Comparison of ENCODE assay signal across 26 cellular contexts in genomic region chr9:101062686-101063085, GRCh38. TPM values are rescaled to one million over a fixed set of nuclear protein-coding genes. Genes with fewer than 3 reads are reported as not detected.
"Had no signal": no experiment of that assay in that cellular context is flagged by ENCODE, and none has a peak within 500 bp of the region (broad histone marks: within the 10 kb centered on the region; RNA-seq: fewer than 3 reads in every experiment).

No MANE protein-coding gene starts in this region.

- H3K4me1 ChIP-seq: lower lobe of right lung, right atrium auricular region, stomach, testis, thyroid gland, transverse colon, upper lobe of left lung, vagina had no signal

- H3K27ac ChIP-seq: lower lobe of right lung, ovary, right atrium auricular region, skin epidermis, stomach, testis, thyroid gland, transverse colon, upper lobe of left lung, vagina had no signal

- H3K36me3 Mint-ChIP-seq: naive thymus-derived CD8-positive, alpha-beta T cell; stimulated activated naive B cell treated with anti-CD40 and anti-IgM and Interleukin-4, amounts not matched to agents 10 μg/mL and 1 μg/mL and 100 μg/mL, for 72 hours had no signal

- H3K36me3 ChIP-seq: lower lobe of right lung, ovary, right atrium auricular region, stomach, thyroid gland, transverse colon, upper lobe of left lung, vagina had no signal

- H3K4me1 Mint-ChIP-seq: naive thymus-derived CD8-positive, alpha-beta T cell; nephron progenitor cell; stimulated activated naive B cell treated with anti-CD40 and anti-IgM and Interleukin-4, amounts not matched to agents 10 μg/mL and 1 μg/mL and 100 μg/mL, for 72 hours had no signal

- H3K4me3 ChIP-seq: lower lobe of right lung, ovary, right atrium auricular region, skin epidermis, stomach, testis, thyroid gland, transverse colon, upper lobe of left lung, vagina had no signal

- ATAC-seq: left ventricle myocardium superior; naive thymus-derived CD8-positive, alpha-beta T cell; sciatic nerve; stimulated activated naive B cell treated with anti-CD40 and anti-IgM and Interleukin-4, amounts not matched to agents 10 μg/mL and 1 μg/mL and 100 μg/mL, for 72 hours; stimulated activated naive CD8-positive, alpha-beta T cell treated with anti-CD3 and anti-CD28 coated beads, Interleukin-15, Interleukin-2, amounts not matched to agents 100 U/mL and 50 U/mL, for 24 hours had no signal

- DNase-seq: islet precursor cell; left ventricle myocardium superior; lower lobe of right lung; mammary epithelial cell; mesenchymal stem cell; naive thymus-derived CD8-positive, alpha-beta T cell; nephron progenitor cell; ovary; stimulated activated CD4-positive, alpha-beta T cell treated with anti-CD3 and anti-CD28 coated beads, Interleukin-12 subunit alpha, Interleukin-12 subunit beta, amount 100 ng/mL, for 4 hours; stimulated activated CD4-positive, alpha-beta T cell treated with anti-CD3 and anti-CD28 coated beads, Interleukin-15, amount 100 ng/mL, for 24 hours; stimulated activated CD4-positive, alpha-beta T cell treated with anti-CD3 and anti-CD28 coated beads, Interleukin-2, amount 100 ng/mL, for 24 hours; stimulated activated CD4-positive, alpha-beta T cell treated with anti-CD3 and anti-CD28 coated beads, Interleukin-4, amount 100 ng/mL, for 1 hour; stimulated activated naive B cell treated with anti-CD40 and anti-IgM and Interleukin-4, amounts not matched to agents 10 μg/mL and 1 μg/mL and 100 μg/mL, for 72 hours; stimulated activated naive CD8-positive, alpha-beta T cell treated with anti-CD3 and anti-CD28 coated beads, Interleukin-15, Interleukin-2, amounts not matched to agents 100 U/mL and 50 U/mL, for 24 hours; stomach; testis; thyroid gland; transverse colon had no signal

- H3K9me3 Mint-ChIP-seq: naive thymus-derived CD8-positive, alpha-beta T cell; nephron progenitor cell; stimulated activated naive B cell treated with anti-CD40 and anti-IgM and Interleukin-4, amounts not matched to agents 10 μg/mL and 1 μg/mL and 100 μg/mL, for 72 hours had no signal

- H3K27me3 Mint-ChIP-seq: progenitor cell of endocrine pancreas had no signal

- H3K27me3 ChIP-seq: ovary, right atrium auricular region, stomach, testis, thyroid gland, transverse colon, upper lobe of left lung, vagina had no signal

- H3K9me3 ChIP-seq: lower lobe of right lung, ovary, right atrium auricular region, stomach, testis, thyroid gland, transverse colon, upper lobe of left lung, vagina had no signal

- H3K27ac Mint-ChIP-seq: naive thymus-derived CD8-positive, alpha-beta T cell; nephron progenitor cell; progenitor cell of endocrine pancreas; stimulated activated naive B cell treated with anti-CD40 and anti-IgM and Interleukin-4, amounts not matched to agents 10 μg/mL and 1 μg/mL and 100 μg/mL, for 72 hours had no signal

- H3K4me3 Mint-ChIP-seq: naive thymus-derived CD8-positive, alpha-beta T cell; nephron progenitor cell; stimulated activated naive B cell treated with anti-CD40 and anti-IgM and Interleukin-4, amounts not matched to agents 10 μg/mL and 1 μg/mL and 100 μg/mL, for 72 hours had no signal

RNA-seq across cellular contexts. Expression of gene PLPPR1, which starts 34.2 kb away (rescaled TPM):
- total RNA-seq: left ventricle myocardium superior; naive thymus-derived CD8-positive, alpha-beta T cell; omental fat pad; renal cortical epithelial cell; right atrium auricular region; vagina had no signal
